ENCODE assay signal across 23 cellular contexts in genomic region chr4:112029642-112030235, GRCh38.
DNase-seq lines count a peak whose midpoint lies in the region; ATAC-seq and TF ChIP-seq lines count a peak whose summit lies in the region.
"Had no signal": no experiment of that assay in that cellular context is flagged by ENCODE, and none has a peak within 500 bp of the region (broad histone marks: within the 10 kb centered on the region; RNA-seq: fewer than 3 reads in every experiment).

No MANE protein-coding gene starts in this region.

- no peaks in the 10 kb centered on the region for H3K9me3 Mint-ChIP-seq in activated CD4-positive, alpha-beta memory T cell treated with anti-CD3 and anti-CD28 coated beads, Interleukin-2, amount 10 ng/mL, durations not matched to agents 7 days and 5 days
- H3K9me3 Mint-ChIP-seq: activated B cell treated with CpG ODN at 0.5 μM for 24 hours; CD14-positive monocyte; T-helper 1 cell treated with Interleukin-12 subunit alpha and Interleukin-12 subunit beta and Interleukin-4 antibody, amounts not matched to agents 30 μg/mL and 1 μg/mL, for 36 hours had no signal

- POLR2A ChIA-PET in activated CD4-positive, alpha-beta memory T cell treated with anti-CD3 and anti-CD28 coated beads, Interleukin-2, amount 10 ng/mL, durations not matched to agents 7 days and 5 days (lab: Charles Lee), result no interaction called here

- no peaks in the 10 kb centered on the region for H3K36me3 ChIP-seq in tibial nerve
- H3K36me3 ChIP-seq: esophagus muscularis mucosa, right lobe of liver had no signal

- H3K9me3 ChIP-seq in tibial nerve, result no peaks in the 10 kb centered on the region
- H3K9me3 ChIP-seq: esophagus muscularis mucosa, right lobe of liver had no signal

- 83 to 85% methylated on average over 11 of the region's 11 CpGs for WGBS in tibial nerve, 2 donors

- DNase-seq in NCI-H1417 (lab: John Stamatoyannopoulos, UW), result peak in 2 of 3 experiments; percentile 2 to 48
- no peak for DNase-seq in NCI-H1417 treated with DMSO at 0.1 percent for 48 hours (lab: John Stamatoyannopoulos, UW)
- DNase-seq in HS-5 (ENCODE audit: low read depth), result peak; percentile 19
- peak; percentile 5 for DNase-seq in choroid plexus epithelial cell (ENCODE audit: low read depth)
- peak; percentile 40 for DNase-seq in myocyte (ENCODE audit: low read depth)
- no peak for DNase-seq in activated CD4-positive, alpha-beta memory T cell treated with anti-CD3 and anti-CD28 coated beads, Interleukin-2, amount 10 ng/mL, durations not matched to agents 7 days and 5 days
- no peak for DNase-seq in tibial nerve (ENCODE audit: low spot score in 2 of 2)
- DNase-seq: 8988T; activated B cell treated with CpG ODN at 0.5 μM for 24 hours; dermis blood vessel endothelial cell; DMS79; hippocampal formation; occipital lobe; right lobe of liver; stimulated activated CD4-positive, alpha-beta T cell treated with anti-CD3 and anti-CD28 coated beads, Interleukin-1b, Interleukin-23, amount 100 ng/mL, for 48 hours; stimulated activated naive CD8-positive, alpha-beta T cell treated with anti-CD3 and anti-CD28 coated beads, Interleukin-15, amount 100 ng/mL, for 72 hours had no signal

- CTCF ChIA-PET in activated CD4-positive, alpha-beta memory T cell treated with anti-CD3 and anti-CD28 coated beads, Interleukin-2, amount 10 ng/mL, durations not matched to agents 7 days and 5 days (lab: Charles Lee), result no interaction called here

- no peak for TF ChIP-seq EP300 in tibial nerve (IDR thresholded peaks at IDR 0.05)

- H3K4me1 Mint-ChIP-seq in activated CD4-positive, alpha-beta memory T cell treated with anti-CD3 and anti-CD28 coated beads, Interleukin-2, amount 10 ng/mL, durations not matched to agents 7 days and 5 days, result no peaks in the 10 kb centered on the region
- H3K4me1 Mint-ChIP-seq: activated B cell treated with CpG ODN at 0.5 μM for 24 hours; CD14-positive monocyte; stimulated activated naive CD8-positive, alpha-beta T cell treated with anti-CD3 and anti-CD28 coated beads, Interleukin-15, amount 100 ng/mL, for 72 hours had no signal

- peaks cover 22% of the 10 kb centered on the region for H3K27me3 Mint-ChIP-seq in activated CD4-positive, alpha-beta memory T cell treated with anti-CD3 and anti-CD28 coated beads, Interleukin-2, amount 10 ng/mL, durations not matched to agents 7 days and 5 days
- H3K27me3 Mint-ChIP-seq: brain had no signal

- no peak for TF ChIP-seq CTCF in choroid plexus epithelial cell (conservative IDR thresholded peaks at IDR 0.05; ENCODE audit: low read depth, low read length)
- TF ChIP-seq CTCF in tibial nerve (IDR thresholded peaks at IDR 0.05), result no peak

- H3K4me3 ChIP-seq in choroid plexus epithelial cell (ENCODE audit: low read depth, low read length), result no peak overlapping the region
- no peak overlapping the region for H3K4me3 ChIP-seq in tibial nerve
- H3K4me3 ChIP-seq: esophagus muscularis mucosa, right lobe of liver had no signal

- no peak overlapping the region for H3K4me3 Mint-ChIP-seq in activated CD4-positive, alpha-beta memory T cell treated with anti-CD3 and anti-CD28 coated beads, Interleukin-2, amount 10 ng/mL, durations not matched to agents 7 days and 5 days
- H3K4me3 Mint-ChIP-seq: activated B cell treated with CpG ODN at 0.5 μM for 24 hours; activated naive CD8-positive, alpha-beta T cell; brain; CD14-positive monocyte; stimulated activated naive CD8-positive, alpha-beta T cell treated with anti-CD3 and anti-CD28 coated beads, Interleukin-15, amount 100 ng/mL, for 72 hours; T-helper 1 cell treated with Interleukin-12 subunit alpha and Interleukin-12 subunit beta and Interleukin-4 antibody, amounts not matched to agents 30 μg/mL and 1 μg/mL, for 36 hours had no signal

- ATAC-seq in GM18858 (IDR thresholded peaks at IDR 0.05; ENCODE audit: unreplicated experiment), result no peak
- ATAC-seq: right lobe of liver; Right ventricle myocardium inferior; stimulated activated naive CD8-positive, alpha-beta T cell treated with anti-CD3 and anti-CD28 coated beads, Interleukin-15, amount 100 ng/mL, for 72 hours had no signal

- TF ChIP-seq POLR2A in tibial nerve (IDR thresholded peaks at IDR 0.05), result no peak

- H3K36me3 Mint-ChIP-seq in activated CD4-positive, alpha-beta memory T cell treated with anti-CD3 and anti-CD28 coated beads, Interleukin-2, amount 10 ng/mL, durations not matched to agents 7 days and 5 days (ENCODE audit: low read depth), result no peaks in the 10 kb centered on the region
- H3K36me3 Mint-ChIP-seq: activated naive CD8-positive, alpha-beta T cell; brain; CD14-positive monocyte had no signal

- H3K4me1 ChIP-seq in tibial nerve, result no peaks in the 10 kb centered on the region
- H3K4me1 ChIP-seq: esophagus muscularis mucosa, right lobe of liver had no signal

- no peaks in the 10 kb centered on the region for H3K27me3 ChIP-seq in tibial nerve
- H3K27me3 ChIP-seq: right lobe of liver had no signal

- no peak overlapping the region for H3K27ac Mint-ChIP-seq in activated CD4-positive, alpha-beta memory T cell treated with anti-CD3 and anti-CD28 coated beads, Interleukin-2, amount 10 ng/mL, durations not matched to agents 7 days and 5 days
- H3K27ac Mint-ChIP-seq: activated B cell treated with CpG ODN at 0.5 μM for 24 hours; activated naive CD8-positive, alpha-beta T cell; CD14-positive monocyte; stimulated activated naive CD8-positive, alpha-beta T cell treated with anti-CD3 and anti-CD28 coated beads, Interleukin-15, amount 100 ng/mL, for 72 hours; T-helper 1 cell treated with Interleukin-12 subunit alpha and Interleukin-12 subunit beta and Interleukin-4 antibody, amounts not matched to agents 30 μg/mL and 1 μg/mL, for 36 hours had no signal

- no peak overlapping the region for H3K27ac ChIP-seq in tibial nerve
- H3K27ac ChIP-seq: esophagus muscularis mucosa, right lobe of liver had no signal

Comparison
In these comparisons a context has a peak if more than half of its experiments do, and no peak if none do; other contexts are left out.
1. DNase-seq: peak in NCI-H1417 (2 of 3), HS-5 (single experiment), choroid plexus epithelial cell (single experiment) and myocyte (single experiment); none in NCI-H1417 treated with DMSO at 0.1 percent for 48 hours (single experiment), activated CD4-positive, alpha-beta memory T cell treated with anti-CD3 and anti-CD28 coated beads, Interleukin-2, amount 10 ng/mL, durations not matched to agents 7 days and 5 days (single experiment) and tibial nerve (0 of 2).